In the genomic region with DNA sequence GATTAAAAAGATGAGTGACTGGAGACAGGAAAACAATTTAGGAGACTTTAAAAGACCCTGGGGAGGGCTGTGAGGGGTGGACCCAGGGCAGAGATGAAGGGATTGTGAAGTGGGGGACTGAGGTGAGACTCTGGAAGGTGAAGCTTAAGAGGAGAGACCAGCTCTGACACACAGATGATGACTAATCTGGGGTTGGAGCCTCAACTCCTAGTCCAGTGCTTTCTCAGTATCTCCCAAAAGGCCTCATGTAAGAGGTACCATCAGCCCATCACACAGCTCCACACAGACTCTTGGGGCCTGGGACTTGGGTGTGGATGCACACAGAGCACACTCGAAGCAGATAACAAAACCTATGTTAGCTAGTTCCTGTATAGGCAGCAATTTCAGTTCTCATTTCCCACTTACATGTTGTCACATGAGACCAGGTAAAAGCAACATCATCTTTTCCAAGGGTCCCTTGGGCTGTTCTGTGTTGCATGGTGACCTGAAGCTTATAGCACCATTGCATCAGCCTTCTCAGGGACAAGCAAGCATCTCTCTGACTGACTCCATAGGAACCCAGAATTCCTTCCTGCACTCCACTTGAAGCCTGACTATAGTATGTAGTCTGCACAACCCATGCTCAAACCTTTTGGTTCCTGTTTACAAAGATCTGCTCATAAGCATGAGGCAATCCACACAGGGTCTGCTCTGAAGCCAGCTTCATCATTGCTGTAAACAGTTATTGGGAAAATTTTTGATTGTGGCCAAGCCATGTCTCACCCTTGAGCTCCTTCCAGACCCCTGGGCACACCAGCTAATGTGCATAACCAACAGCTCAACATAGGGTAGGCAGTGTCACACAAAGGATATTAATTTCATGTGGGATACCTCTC, we compare ENCODE assay signal across 11 cellular contexts.
A peak's percentile ranks its signal among the peaks of the same experiment; 100 is the strongest.
DNase-seq lines count a peak whose midpoint lies in the region; ATAC-seq, FAIRE-seq and TF ChIP-seq lines count a peak whose summit lies in the region.
"Had no signal": no experiment of that assay in that cellular context is flagged by ENCODE, and none has a peak within 500 bp of the region (broad histone marks: within the 10 kb centered on the region; RNA-seq: fewer than 3 reads in every experiment).

No MANE protein-coding gene starts in this region.

- CTCF ChIA-PET in T-cell (lab: Charles Lee) = interaction anchor here in 1 of 2 donors (0.6 kb wide), 1 partner anchor 123 kb away, joined by 3 read pairs; no protein-coding TSS in a partner anchor

- H3K9me3 Mint-ChIP-seq in memory B cell (no peaks in the 10 kb centered on the region), T-cell (peaks cover 0 to 4% (median 0%) of the 10 kb centered on the region in 3 donors)
- H3K9me3 Mint-ChIP-seq: activated CD4-positive, alpha-beta memory T cell treated with anti-CD3 and anti-CD28 coated beads for 36 hours had no signal

- H3K36me3 Mint-ChIP-seq in memory B cell (no peaks in the 10 kb centered on the region), T-cell (no peaks in the 10 kb centered on the region)
- H3K36me3 Mint-ChIP-seq: activated CD4-positive, alpha-beta memory T cell treated with anti-CD3 and anti-CD28 coated beads for 36 hours had no signal

- FAIRE-seq in H54 (lab: Jason Lieb, UNC) = no peak
- FAIRE-seq: G401.6 had no signal

- H3K27me3 Mint-ChIP-seq in memory B cell (no peaks in the 10 kb centered on the region), T-cell (no peaks in the 10 kb centered on the region)
- H3K27me3 Mint-ChIP-seq: activated CD4-positive, alpha-beta memory T cell treated with anti-CD3 and anti-CD28 coated beads for 36 hours had no signal

- peak in 1 of 2 donors; percentile 7 for DNase-seq in memory B cell (ENCODE audit: low spot score in 2 of 2)
- DNase-seq in H54 (ENCODE audit: insufficient read length, low spot score) = no peak
- no peak for DNase-seq in T-cell
- DNase-seq in DMS53 treated with DMSO at 0.1 percent for 48 hours (lab: John Stamatoyannopoulos, UW; ENCODE audit: unreplicated experiment) = no peak
- no peak for DNase-seq in D341Med (ENCODE audit: low spot score)
- DNase-seq: activated CD4-positive, alpha-beta memory T cell treated with anti-CD3 and anti-CD28 coated beads for 36 hours; head of caudate nucleus had no signal

- H3K4me3 Mint-ChIP-seq in memory B cell (peak overlapping the region; percentile 18), T-cell (no peak overlapping the region)
- H3K4me3 Mint-ChIP-seq: activated CD4-positive, alpha-beta memory T cell treated with anti-CD3 and anti-CD28 coated beads for 36 hours had no signal

- peak overlapping the region; percentile 82 for H3K27ac Mint-ChIP-seq in memory B cell
- no peak overlapping the region for H3K27ac Mint-ChIP-seq in T-cell
- H3K27ac Mint-ChIP-seq: activated CD4-positive, alpha-beta memory T cell treated with anti-CD3 and anti-CD28 coated beads for 36 hours had no signal

- H3K4me1 Mint-ChIP-seq in memory B cell (peaks cover 28% of the 10 kb centered on the region), T-cell (peaks cover 0 to 10% (median 0%) of the 10 kb centered on the region in 3 donors)

- no peak for TF ChIP-seq POLR2A in H54 (IDR thresholded peaks at IDR 0.05; ENCODE audit: low read depth, low read length)

- ATAC-seq in GM18870 (IDR thresholded peaks at IDR 0.05; ENCODE audit: unreplicated experiment) (peak; percentile 83), GM21619 (IDR thresholded peaks at IDR 0.05; ENCODE audit: unreplicated experiment) (peak; percentile 85), HG03460 (IDR thresholded peaks at IDR 0.05; ENCODE audit: unreplicated experiment) (peak; percentile 88), memory B cell (ENCODE audit: low read depth) (peak; percentile 91), T-cell (replicated peaks in 1 of 4) (no peak)

- POLR2A ChIA-PET in T-cell (lab: Charles Lee) = no interaction called here

Comparison
In these comparisons a context has a peak if more than half of its experiments do, and no peak if none do; other contexts are left out.
1. ATAC-seq: peak in GM18870 (single experiment), GM21619 (single experiment), HG03460 (single experiment) and memory B cell (single experiment); none in T-cell (0 of 4).